Comparison of ENCODE assay signal across 8 cellular contexts in genomic region chr3:53891500-53892334, GRCh38. TPM values are rescaled to one million over a fixed set of nuclear protein-coding genes. Genes with fewer than 3 reads are reported as not detected.
DNase-seq lines count a peak whose midpoint lies in the region; ATAC-seq and TF ChIP-seq lines count a peak whose summit lies in the region.

Gene SELENOK (minus strand): TSS chr3:53891859.

- TF ChIP-seq CTCF in GM13977 (IDR thresholded peaks at IDR 0.05; ENCODE audit: extremely low read depth, insufficient read depth, missing control alignments): no peak
- peak in 1 of 9 donors; percentile 18 for TF ChIP-seq CTCF in heart right ventricle (IDR thresholded peaks at IDR 0.05)
- TF ChIP-seq CTCF in upper lobe of left lung (IDR thresholded peaks at IDR 0.05): peak in 2 of 6 experiments; percentile 10 to 11

- peak within 1 kb of the TSS; percentile 76 to 97 (median 82) for H3K4me3 ChIP-seq in heart right ventricle
- H3K4me3 ChIP-seq in upper lobe of left lung: peak within 1 kb of the TSS; percentile 63 to 99 (median 91)

- H3K27ac ChIP-seq in heart right ventricle: peak within 1 kb of the TSS; percentile 62 to 97 (median 92)
- H3K27ac ChIP-seq in upper lobe of left lung: peak within 1 kb of the TSS; percentile 93 to 99 (median 96)

- DNase-seq in GM13977 (ENCODE audit: low spot score) (peak; percentile 91), NCI-H1694 (lab: John Stamatoyannopoulos, UW) (peak; percentile 90), amniotic stem cell (lab: John Stamatoyannopoulos, UW) (peak; percentile 99), heart right ventricle (peak; percentile 97 to 99), posterior cingulate gyrus (peak; percentile 97 to 100 (median 99)), upper lobe of left lung (peak; percentile 94 to 99)

- peak; percentile 96 for ATAC-seq in HG02884 (IDR thresholded peaks at IDR 0.05; ENCODE audit: unreplicated experiment)
- peak; percentile 98 to 99 (median 99) for ATAC-seq in heart right ventricle
- ATAC-seq in upper lobe of left lung (ENCODE audit: low FRiP score in 2 of 2): peak; percentile 99

- peaks cover 6% of the 10 kb centered on the region for H3K9me3 Mint-ChIP-seq in T-helper 1 cell treated with Interleukin-12 subunit alpha and Interleukin-12 subunit beta and Interleukin-4 antibody, amounts not matched to agents 30 μg/mL and 1 μg/mL, for 36 hours

- no peaks in the 10 kb centered on the region for H3K9me3 ChIP-seq in heart right ventricle
- H3K9me3 ChIP-seq in upper lobe of left lung: no peaks in the 10 kb centered on the region

- H3K4me1 ChIP-seq in heart right ventricle: peaks cover 0 to 40% (median 33%) of the 10 kb centered on the region in 9 donors
- H3K4me1 ChIP-seq in upper lobe of left lung: peaks cover 23 to 25% (median 23%) of the 10 kb centered on the region in 4 donors

- peaks cover 17% of the 10 kb centered on the region for H3K27me3 Mint-ChIP-seq in T-helper 1 cell treated with Interleukin-12 subunit alpha and Interleukin-12 subunit beta and Interleukin-4 antibody, amounts not matched to agents 30 μg/mL and 1 μg/mL, for 36 hours (ENCODE audit: low read depth)

- H3K36me3 ChIP-seq in heart right ventricle (peaks cover 0 to 19% (median 3%) of the 10 kb centered on the region in 9 donors), upper lobe of left lung (peaks cover 0 to 16% (median 0%) of the 10 kb centered on the region in 4 donors)

- peak in 2 of 4 donors; percentile 19 to 51 for TF ChIP-seq EP300 in upper lobe of left lung (IDR thresholded peaks at IDR 0.05)

- H3K36me3 Mint-ChIP-seq in T-helper 1 cell treated with Interleukin-12 subunit alpha and Interleukin-12 subunit beta and Interleukin-4 antibody, amounts not matched to agents 30 μg/mL and 1 μg/mL, for 36 hours (ENCODE audit: low read depth): peaks cover 22% of the 10 kb centered on the region

- peak; percentile 54 to 98 (median 96) for TF ChIP-seq POLR2A in upper lobe of left lung (IDR thresholded peaks at IDR 0.05)

- 0 to 1% methylated on average over 73 of the region's 73 CpGs for WGBS in heart right ventricle, 2 donors
- 1 to 3% methylated on average over 8 to 73 of the region's 73 CpGs for WGBS in upper lobe of left lung, 2 donors

- H3K4me3 Mint-ChIP-seq in T-helper 1 cell treated with Interleukin-12 subunit alpha and Interleukin-12 subunit beta and Interleukin-4 antibody, amounts not matched to agents 30 μg/mL and 1 μg/mL, for 36 hours: peak within 1 kb of the TSS; percentile 96

- peak within 1 kb of the TSS; percentile 100 for H3K27ac Mint-ChIP-seq in T-helper 1 cell treated with Interleukin-12 subunit alpha and Interleukin-12 subunit beta and Interleukin-4 antibody, amounts not matched to agents 30 μg/mL and 1 μg/mL, for 36 hours

- in situ Hi-C loops in GM13977 (cut with MboI; ENCODE audit: low pct_unique_long_range_greater_than_20kb, low sequenced_read_pairs, unreplicated experiment): no loop called here

- intact Hi-C loops in heart right ventricle (cut with DNase I): loop anchor here in 2 of 10 donors (5.0 to 10.0 kb wide), 2 partner anchors 544 to 597 kb away; partner anchors contain the start of gene DCP1A (in 1 of the 2)
- intact Hi-C loops in posterior cingulate gyrus (cut with DNase I): loop anchor here (1.0 kb wide), 1 partner anchor 9 kb away; the partner anchor contains the start of gene ACTR8

- peaks cover 46% of the 10 kb centered on the region for H3K4me1 Mint-ChIP-seq in T-helper 1 cell treated with Interleukin-12 subunit alpha and Interleukin-12 subunit beta and Interleukin-4 antibody, amounts not matched to agents 30 μg/mL and 1 μg/mL, for 36 hours (ENCODE audit: low read depth)

- H3K27me3 ChIP-seq in heart right ventricle (peaks cover 0 to 31% (median 0%) of the 10 kb centered on the region in 7 donors), upper lobe of left lung (no peaks in the 10 kb centered on the region)

RNA-seq across cellular contexts. Expression of gene SELENOK, which starts in this region (rescaled TPM):
- total RNA-seq in heart right ventricle (100 to 1,000 TPM in 6 of 10 donors, 10 to 100 TPM in 4; 90.9 to 146 (median 101) TPM), upper lobe of left lung (10 to 100 TPM in 5 of 6 donors, 1 to 10 TPM in 1; 9.4 to 97.3 (median 44.0) TPM)
- 100 to 1,000 TPM; 225 to 243 TPM for polyA plus RNA-seq in heart right ventricle

Comparison
In these comparisons a context has a peak if more than half of its experiments do, and no peak if none do; other contexts are left out.
1. Peak in every context shown above with its lines: DNase-seq, ATAC-seq, H3K4me3 ChIP-seq and H3K27ac ChIP-seq.